27 cellular contexts compared by ENCODE assay signal in genomic region chr6:13918686-13919085, GRCh38. TPM values are rescaled to one million over a fixed set of nuclear protein-coding genes. Genes with fewer than 3 reads are reported as not detected.
"Had no signal": no experiment of that assay in that cellular context is flagged by ENCODE, and none has a peak within 500 bp of the region (broad histone marks: within the 10 kb centered on the region; RNA-seq: fewer than 3 reads in every experiment).

No MANE protein-coding gene starts in this region.

- H3K4me1 ChIP-seq: SJCRH30 had no signal

- H3K4me2 ChIP-seq: SK-N-SH had no signal

- DNase-seq: activated CD4-positive, alpha-beta T cell treated with anti-CD3 and anti-CD28 coated beads, Interleukin-2, amount 10 ng/mL, durations not matched to agents 24 days and 14 days; activated CD4-positive, alpha-beta T cell treated with anti-CD3 and anti-CD28 coated beads, Interleukin-2, amount 50 U/mL, for 4 hours; activated CD8-positive, alpha-beta T cell treated with anti-CD3 and anti-CD28 coated beads for 36 hours; activated effector memory CD4-positive, alpha-beta T cell treated with anti-CD3 and anti-CD28 coated beads, Interleukin-2, amount 50 U/mL, for 16 hours; activated naive CD4-positive, alpha-beta T cell; activated naive CD4-positive, alpha-beta T cell treated with anti-CD3 and anti-CD28 coated beads, Interleukin-2, amount 50 U/mL, for 16 hours; activated naive CD8-positive, alpha-beta T cell treated with anti-CD3 and anti-CD28 coated beads for 36 hours; activated T-cell treated with anti-CD3 and anti-CD28 coated beads, Interleukin-2, amount 50 U/mL, for 1 hour; activated T-cell treated with anti-CD3 and anti-CD28 coated beads, Interleukin-2, amount 50 U/mL, for 72 hours; amniotic stem cell; Karpas-422; KBM-7; NCI-H1105; NCI-H1417 treated with DMSO at 0.1 percent for 48 hours; NCI-H187 treated with DMSO at 0.1 percent for 48 hours; NCI-H2081; NCI-H2171 treated with DMSO at 0.1 percent for 48 hours; NCI-H2227 treated with DMSO at 0.1 percent for 48 hours; NCI-H446 treated with DMSO at 0.1 percent for 48 hours; SHP77; SJCRH30; SK-N-SH had no signal

- H3K9ac ChIP-seq: SK-N-SH had no signal

- H3K9me3 ChIP-seq: SJCRH30, SK-N-SH had no signal

- H3K36me3 ChIP-seq: cardiac muscle cell, SJCRH30 had no signal

- H3K4me3 ChIP-seq: cardiac muscle cell, SJCRH30 had no signal

- H3K27ac ChIP-seq: cardiac muscle cell, SJCRH30 had no signal

- ATAC-seq: activated CD8-positive, alpha-beta T cell treated with anti-CD3 and anti-CD28 coated beads for 36 hours; activated T-cell treated with anti-CD3 and anti-CD28 coated beads, Interleukin-2, amount 50 U/mL, for 72 hours; activated T-helper 17 cell treated with anti-CD3 and anti-CD28 coated beads, Interleukin-2, amount 50 U/mL, for 72 hours had no signal

- H3K27me3 ChIP-seq: SJCRH30 had no signal

RNA-seq across cellular contexts. Expression of gene RNF182, which starts 6.1 kb away (rescaled TPM):
- total RNA-seq: activated CD4-positive, alpha-beta T cell treated with anti-CD3 and anti-CD28 coated beads, Interleukin-2, amount 10 ng/mL, durations not matched to agents 24 days and 14 days; activated CD8-positive, alpha-beta memory T cell treated with anti-CD3 and anti-CD28 coated beads for 36 hours; activated CD8-positive, alpha-beta T cell treated with anti-CD3 and anti-CD28 coated beads for 36 hours; activated naive CD8-positive, alpha-beta T cell treated with anti-CD3 and anti-CD28 coated beads for 36 hours; activated T-cell treated with anti-CD3 and anti-CD28 coated beads, Interleukin-2, amount 50 U/mL, for 72 hours; activated T-helper 17 cell treated with anti-CD3 and anti-CD28 coated beads, Interleukin-2, amount 50 U/mL, for 72 hours; MCF 10A; OCI-LY7 had no signal
